In the genomic region with DNA sequence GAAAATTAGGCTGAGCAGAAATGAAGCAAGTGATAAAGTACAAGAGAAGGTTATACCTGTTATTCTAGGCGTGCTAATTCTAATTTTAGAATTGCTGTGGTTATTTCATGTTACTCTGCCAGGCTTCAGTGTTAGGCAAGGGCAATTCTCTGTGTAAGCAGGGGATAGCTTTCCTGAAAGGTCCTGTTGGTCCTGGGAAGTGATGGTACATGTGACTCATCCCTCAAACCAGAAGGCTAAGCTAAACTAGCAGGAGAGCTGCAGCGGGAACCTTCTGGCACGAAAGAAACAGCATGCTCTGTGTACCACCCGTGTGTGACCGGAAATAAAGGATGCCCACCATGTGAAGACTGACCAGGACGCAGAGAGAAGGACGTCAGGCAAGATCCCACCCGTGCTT, we compare ENCODE assay signal across 2 cellular contexts. TPM values are rescaled to one million over a fixed set of nuclear protein-coding genes. Genes with fewer than 3 reads are reported as not detected.
"Had no signal": no experiment of that assay in that cellular context is flagged by ENCODE, and none has a peak within 500 bp of the region (broad histone marks: within the 10 kb centered on the region; RNA-seq: fewer than 3 reads in every experiment).

No MANE protein-coding gene starts in this region.

RNA-seq across cellular contexts. Expression of a gene that starts 8.7 kb away (rescaled TPM):
- total RNA-seq: Right ventricle myocardium inferior, T-helper 17 cell had no signal
